ENCODE assay signal across 22 cellular contexts in genomic region chr4:1982124-1983052, GRCh38. TPM values are rescaled to one million over a fixed set of nuclear protein-coding genes. Genes with fewer than 3 reads are reported as not detected.
DNase-seq lines count a peak whose midpoint lies in the region; ATAC-seq and TF ChIP-seq lines count a peak whose summit lies in the region.
"Had no signal": no experiment of that assay in that cellular context is flagged by ENCODE, and none has a peak within 500 bp of the region (broad histone marks: within the 10 kb centered on the region; RNA-seq: fewer than 3 reads in every experiment).

No MANE protein-coding gene starts in this region.

- in situ Hi-C loops in GM13976 (cut with MboI; ENCODE audit: low sequenced_read_pairs, unreplicated experiment): no loop called here

- no peak for ATAC-seq in T-cell (replicated peaks in 1 of 4)
- ATAC-seq: activated T-cell treated with anti-CD3 and anti-CD28 coated beads, Interleukin-2, amount 50 U/mL, for 4 hours; gastroesophageal sphincter; left lung; naive thymus-derived CD4-positive, alpha-beta T cell had no signal

- DNase-seq in H7: peak; percentile 43
- DNase-seq in coronary artery (ENCODE audit: low spot score): peak; percentile 50
- DNase-seq in neural crest cell (ENCODE audit: low read depth, low spot score): no peak
- DNase-seq in iPS-NIHi11 (ENCODE audit: low spot score): no peak
- DNase-seq in T-cell: no peak
- no peak for DNase-seq in NCI-H2029 treated with DMSO at 0.1 percent for 48 hours (lab: John Stamatoyannopoulos, UW)
- DNase-seq in GM13976 (ENCODE audit: low spot score): no peak
- DNase-seq: activated CD4-positive, alpha-beta T cell treated with anti-CD3 and anti-CD28 coated beads, Interleukin-2, amount 10 ng/mL, durations not matched to agents 24 days and 14 days; activated T-cell treated with anti-CD3 and anti-CD28 coated beads, Interleukin-2, amount 50 U/mL, for 4 hours; adrenal gland; central memory CD4-positive, alpha-beta T cell; DMS 273 treated with DMSO at 0.1 percent for 48 hours; HCEC 1CT; MM.1S; naive thymus-derived CD4-positive, alpha-beta T cell; NCI-H1930; NCI-H510A treated with DMSO at 0.1 percent for 48 hours; OCI-M1; thyroid gland had no signal

- peaks cover 10% of the 10 kb centered on the region for H3K27me3 Mint-ChIP-seq in neural crest cell (ENCODE audit: low read depth)
- H3K27me3 Mint-ChIP-seq in T-cell: no peaks in the 10 kb centered on the region
- H3K27me3 Mint-ChIP-seq: activated CD4-positive, alpha-beta T cell treated with anti-CD3 and anti-CD28 coated beads, Interleukin-2, amount 10 ng/mL, durations not matched to agents 24 days and 14 days; naive thymus-derived CD4-positive, alpha-beta T cell had no signal

- POLR2A ChIA-PET in T-cell (lab: Charles Lee): no interaction called here

- no peaks in the 10 kb centered on the region for H3K79me2 ChIP-seq in ACC112 (ENCODE audit: control insufficient read depth, insufficient read depth, low read length, unreplicated experiment)

- H3K4me3 Mint-ChIP-seq in neural crest cell (peak overlapping the region; percentile 70), T-cell (no peak overlapping the region)
- H3K4me3 Mint-ChIP-seq: activated CD4-positive, alpha-beta T cell treated with anti-CD3 and anti-CD28 coated beads, Interleukin-2, amount 10 ng/mL, durations not matched to agents 24 days and 14 days; activated T-cell treated with anti-CD3 and anti-CD28 coated beads, Interleukin-2, amount 50 U/mL, for 4 hours; naive thymus-derived CD4-positive, alpha-beta T cell had no signal

- H3K4me1 Mint-ChIP-seq in neural crest cell (no peaks in the 10 kb centered on the region), T-cell (no peaks in the 10 kb centered on the region)

- peaks cover 8% of the 10 kb centered on the region for H3K4me1 ChIP-seq in ACC112 (ENCODE audit: control insufficient read depth, insufficient read depth, low read length, unreplicated experiment)
- H3K4me1 ChIP-seq: gastroesophageal sphincter, left lung, thyroid gland had no signal

- CTCF ChIA-PET in T-cell (lab: Charles Lee): no interaction called here

- H2AFZ ChIP-seq in ACC112 (ENCODE audit: low read length, unreplicated experiment): no peak overlapping the region

- peak overlapping the region; percentile 35; the same call in 1 of the 2 replicates for H3K27ac ChIP-seq in ACC112 (ENCODE audit: low read depth, low read length)
- no peak overlapping the region for H3K27ac ChIP-seq in coronary artery
- H3K27ac ChIP-seq: gastroesophageal sphincter, left lung, thyroid gland had no signal

- H3K27me3 ChIP-seq in ACC112 (ENCODE audit: insufficient read depth, low read length) (no peaks in the 10 kb centered on the region), H7 (ENCODE audit: control insufficient read depth, insufficient read depth, low read length) (no peaks in the 10 kb centered on the region)
- H3K27me3 ChIP-seq: adrenal gland, gastroesophageal sphincter, left lung, thyroid gland had no signal

- H3K36me3 ChIP-seq in ACC112 (ENCODE audit: insufficient read depth, low read length): peaks cover 20% of the 10 kb centered on the region
- peaks cover 14% of the 10 kb centered on the region for H3K36me3 ChIP-seq in H7 (replicated peaks; ENCODE audit: control insufficient read depth, insufficient read depth, low read length)

- H3K36me3 Mint-ChIP-seq in neural crest cell (ENCODE audit: low read depth): peaks cover 18% of the 10 kb centered on the region
- peaks cover 39% of the 10 kb centered on the region for H3K36me3 Mint-ChIP-seq in T-cell

- peak overlapping the region; percentile 50 for H3K27ac Mint-ChIP-seq in neural crest cell (ENCODE audit: unreplicated experiment)
- H3K27ac Mint-ChIP-seq in T-cell: no peak overlapping the region
- H3K27ac Mint-ChIP-seq: activated CD4-positive, alpha-beta T cell treated with anti-CD3 and anti-CD28 coated beads, Interleukin-2, amount 10 ng/mL, durations not matched to agents 24 days and 14 days had no signal

- no peak for TF ChIP-seq CTCF in coronary artery (IDR thresholded peaks at IDR 0.05)
- TF ChIP-seq CTCF in neural crest cell (conservative IDR thresholded peaks at IDR 0.05): no peak
- TF ChIP-seq CTCF in GM13976 (IDR thresholded peaks at IDR 0.05; ENCODE audit: borderline replicate concordance, control extremely low read depth, extremely low read depth, insufficient read depth, missing control alignments): no peak

- no peaks in the 10 kb centered on the region for H3K9me3 Mint-ChIP-seq in neural crest cell
- H3K9me3 Mint-ChIP-seq in T-cell: no peaks in the 10 kb centered on the region
- H3K9me3 Mint-ChIP-seq: activated CD4-positive, alpha-beta T cell treated with anti-CD3 and anti-CD28 coated beads, Interleukin-2, amount 10 ng/mL, durations not matched to agents 24 days and 14 days; activated T-cell treated with anti-CD3 and anti-CD28 coated beads, Interleukin-2, amount 50 U/mL, for 4 hours had no signal

- H3K4me3 ChIP-seq in ACC112 (ENCODE audit: low read depth, low read length) (no peak overlapping the region), H7 (ENCODE audit: insufficient read depth, low read depth, low read length) (no peak overlapping the region), coronary artery (no peak overlapping the region)
- H3K4me3 ChIP-seq: adrenal gland, gastroesophageal sphincter, left lung, thyroid gland had no signal

RNA-seq across cellular contexts. Expression of gene NELFA, which starts 26.4 kb away (rescaled TPM):
- total RNA-seq in H7 (2014; rRNA removed; shearing (Covaris generic)): 61.2 and 70.4 TPM in 2 replicates
- 54.3 and 55.2 TPM in 2 replicates for total RNA-seq in neural crest cell
- total RNA-seq in T-cell: 10 to 100 TPM; 40.7 to 55.1 (median 46.2) TPM

Comparison
In these comparisons a context has a peak if more than half of its experiments do, and no peak if none do; other contexts are left out.
1. DNase-seq: peak in H7 (single experiment) and coronary artery (single experiment); none in neural crest cell (single experiment), iPS-NIHi11 (single experiment), T-cell (0 of 34), NCI-H2029 treated with DMSO at 0.1 percent for 48 hours (single experiment) and GM13976 (single experiment).